In the genomic region with DNA sequence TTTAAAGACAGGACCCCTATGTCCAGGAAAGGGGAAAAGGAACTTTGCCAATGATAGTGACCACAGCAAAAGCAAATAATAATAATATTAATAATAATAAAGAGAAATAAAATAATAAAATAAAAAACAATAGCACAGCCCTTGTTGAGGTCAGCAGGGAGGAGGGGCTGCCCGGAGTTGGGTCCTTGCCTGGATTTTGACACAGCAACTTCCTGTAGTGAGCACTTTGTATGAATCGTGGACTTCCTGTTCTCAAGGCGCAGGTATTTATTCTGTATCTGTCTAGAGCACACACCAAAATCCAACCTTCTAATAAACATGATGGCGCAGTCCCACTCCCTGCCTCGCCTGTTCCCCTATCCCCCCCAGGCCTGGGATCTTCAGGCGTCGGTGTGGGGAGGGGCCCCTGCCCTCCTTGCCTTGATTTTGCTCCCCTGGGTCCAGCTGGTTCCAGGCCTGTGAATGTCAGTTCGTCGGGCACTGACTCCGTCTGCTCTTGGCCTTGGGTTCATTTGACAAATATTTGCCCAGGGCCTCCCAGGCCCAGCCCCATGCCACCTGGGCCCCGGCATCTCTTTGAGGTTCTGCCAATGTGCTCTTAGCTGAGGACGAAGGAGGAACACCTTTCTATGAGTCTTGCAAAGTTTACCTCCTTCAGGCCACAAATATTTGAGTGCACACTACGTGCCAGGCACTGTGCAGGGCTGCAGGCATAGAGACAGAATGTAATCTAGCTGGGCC, we compare ENCODE assay signal across 11 cellular contexts. TPM values are rescaled to one million over a fixed set of nuclear protein-coding genes. Genes with fewer than 3 reads are reported as not detected.
DNase-seq lines count a peak whose midpoint lies in the region; ATAC-seq, FAIRE-seq and TF ChIP-seq lines count a peak whose summit lies in the region.
"Had no signal": no experiment of that assay in that cellular context is flagged by ENCODE, and none has a peak within 500 bp of the region (broad histone marks: within the 10 kb centered on the region; RNA-seq: fewer than 3 reads in every experiment).

No MANE protein-coding gene starts in this region.

- peaks cover 49% of the 10 kb centered on the region for H3K4me1 Mint-ChIP-seq in activated T-cell treated with anti-CD3 and anti-CD28 coated beads, Interleukin-2, amount 50 U/mL, for 4 hours (ENCODE audit: low read depth)

- no peaks in the 10 kb centered on the region for H3K9me3 ChIP-seq in A549
- H3K9me3 ChIP-seq in colonic mucosa = no peaks in the 10 kb centered on the region

- no peak for FAIRE-seq in A549 (lab: Jason Lieb, UNC)

- H3K27me3 ChIP-seq in colonic mucosa = no peaks in the 10 kb centered on the region

- peaks cover 17% of the 10 kb centered on the region for H3K4me1 ChIP-seq in A549
- H3K4me1 ChIP-seq in colonic mucosa = peaks cover 20% of the 10 kb centered on the region

- no peaks in the 10 kb centered on the region for H3K27me3 Mint-ChIP-seq in activated T-cell treated with anti-CD3 and anti-CD28 coated beads, Interleukin-2, amount 50 U/mL, for 4 hours (ENCODE audit: low read depth)

- H3K4me3 ChIP-seq in A549 (no peak overlapping the region), colonic mucosa (no peak overlapping the region)

- no peaks in the 10 kb centered on the region for H3K9me3 Mint-ChIP-seq in activated T-cell treated with anti-CD3 and anti-CD28 coated beads, Interleukin-2, amount 50 U/mL, for 4 hours

- H3K9ac ChIP-seq in colonic mucosa (ENCODE audit: low read depth in 2 of 2, low read length in 2 of 2) = peak overlapping the region in 1 of 2 donors; percentile 55

- H3K27ac ChIP-seq in A549 = peak overlapping the region; percentile 13 to 44; a peak in 3 of 6 replicates
- H3K27ac ChIP-seq in colonic mucosa = peak overlapping the region; percentile 74

- peak overlapping the region; percentile 33; the same call in 1 of the 3 replicates for H3K4me2 ChIP-seq in A549

- TF ChIP-seq CTCF in A549 (IDR thresholded peaks at IDR 0.05) = no peak
- no peak for TF ChIP-seq CTCF in colonic mucosa (IDR thresholded peaks at IDR 0.05)

- no peak overlapping the region for H3K4me3 Mint-ChIP-seq in activated T-cell treated with anti-CD3 and anti-CD28 coated beads, Interleukin-2, amount 50 U/mL, for 4 hours

- CTCF ChIA-PET in A549 (lab: Yijun Ruan, JAX) = interaction anchor here (1.0 to 6.5 kb wide), 3 partner anchors 12 to 20 kb away, joined by 5 to 38 read pairs (median 18); a partner anchor contains a TSS

- POLR2A ChIA-PET in A549 (lab: Yijun Ruan, JAX) = interaction anchor here (0.9 kb wide), 1 partner anchor 12 kb away, joined by 3 read pairs; no protein-coding TSS in a partner anchor

- no peak for TF ChIP-seq EP300 in A549 (IDR thresholded peaks at IDR 0.05)

- DNase-seq in A549 (ENCODE audit: low read depth in 1 of 2, low spot score in 1 of 2) (no peak), HT-29 (ENCODE audit: low spot score) (peak; percentile 67), colonic mucosa (peak; percentile 85), mucosa of gallbladder (ENCODE audit: low spot score) (peak; percentile 56)
- no peak for DNase-seq in activated T-cell treated with anti-CD3 and anti-CD28 coated beads, Interleukin-2, amount 50 U/mL, for 4 hours
- DNase-seq: DND-41, mesenchymal stem cell, NCI-H345 had no signal

- no peak for TF ChIP-seq RAD21 in A549 (conservative IDR thresholded peaks at IDR 0.05 in 1 of 2, IDR thresholded peaks at IDR 0.05 in 1 of 2)

- peaks cover 15% of the 10 kb centered on the region for H3K36me3 ChIP-seq in colonic mucosa

- ATAC-seq in A549 = no peak
- ATAC-seq in GM18517 (IDR thresholded peaks at IDR 0.05; ENCODE audit: unreplicated experiment) = no peak
- ATAC-seq in HG03175 (IDR thresholded peaks at IDR 0.05; ENCODE audit: unreplicated experiment) = no peak
- no peak for ATAC-seq in activated T-cell treated with anti-CD3 and anti-CD28 coated beads, Interleukin-2, amount 50 U/mL, for 4 hours
- no peak for ATAC-seq in HG02759 (IDR thresholded peaks at IDR 0.05; ENCODE audit: unreplicated experiment)

- no peak for TF ChIP-seq POLR2A in A549 (IDR thresholded peaks at IDR 0.05; ENCODE audit: low read length)

- intact Hi-C loops in colonic mucosa (cut with DNase I) = no loop called here

- 67% methylated on average over 11 of the region's 13 CpGs for WGBS in A549 (ENCODE audit: missing lambda C conversion rate)

- H3K36me3 Mint-ChIP-seq in activated T-cell treated with anti-CD3 and anti-CD28 coated beads, Interleukin-2, amount 50 U/mL, for 4 hours (ENCODE audit: insufficient read depth) = peaks cover 16% of the 10 kb centered on the region

TF ChIP-seq in A549, 52 proteins besides CTCF, POLR2A, EP300 and RAD21:
- TF ChIP-seq TFCP2L1 (CRISPR knock-in tag; IDR thresholded peaks at IDR 0.05) = no peak
- no peak for TF ChIP-seq MAZ (IDR thresholded peaks at IDR 0.05; ENCODE audit: borderline replicate concordance, low read depth, low read length)
- no peak for TF ChIP-seq POLR2AphosphoS2 (conservative IDR thresholded peaks at IDR 0.05; ENCODE audit: low read length)
- no peak for TF ChIP-seq EHMT2 (IDR thresholded peaks at IDR 0.05; ENCODE audit: low read depth)
- TF ChIP-seq, protein P1, sequence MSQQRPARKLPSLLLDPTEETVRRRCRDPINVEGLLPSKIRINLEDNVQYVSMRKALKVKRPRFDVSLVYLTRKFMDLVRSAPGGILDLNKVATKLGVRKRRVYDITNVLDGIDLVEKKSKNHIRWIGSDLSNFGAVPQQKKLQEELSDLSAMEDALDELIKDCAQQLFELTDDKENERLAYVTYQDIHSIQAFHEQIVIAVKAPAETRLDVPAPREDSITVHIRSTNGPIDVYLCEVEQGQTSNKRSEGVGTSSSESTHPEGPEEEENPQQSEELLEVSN (IDR thresholded peaks at IDR 0.05; ENCODE audit: borderline replicate concordance, low read depth) = no peak
- no peak for TF ChIP-seq NPAS2 (CRISPR knock-in tag; IDR thresholded peaks at IDR 0.05; ENCODE audit: borderline replicate concordance)
- TF ChIP-seq MYC (IDR thresholded peaks at IDR 0.05; ENCODE audit: borderline replicate concordance, low read length) = no peak
- no peak for TF ChIP-seq CHD4 (IDR thresholded peaks at IDR 0.05; ENCODE audit: borderline replicate concordance)
- no peak for TF ChIP-seq RNF2 (IDR thresholded peaks at IDR 0.05; ENCODE audit: borderline replicate concordance, low read depth)
- TF ChIP-seq CHD2 (IDR thresholded peaks at IDR 0.05; ENCODE audit: low read length, partially characterized antibody) = no peak
- no peak for TF ChIP-seq HOXB13 (CRISPR knock-in tag; IDR thresholded peaks at IDR 0.05; ENCODE audit: low read depth)
- no peak for TF ChIP-seq GATA3 (IDR thresholded peaks at IDR 0.05; ENCODE audit: borderline replicate concordance)
- TF ChIP-seq ZC3H11A (IDR thresholded peaks at IDR 0.05) = no peak
- no peak for TF ChIP-seq FOXS1 (CRISPR knock-in tag; IDR thresholded peaks at IDR 0.05)
- TF ChIP-seq FOSL2 (IDR thresholded peaks at IDR 0.05) = no peak
- TF ChIP-seq FOSL2 (CRISPR knock-in tag; IDR thresholded peaks at IDR 0.05) = no peak
TF ChIP-seq in A549: peak in this region for 0.

RNA-seq across cellular contexts. Expression of a gene that starts 13.9 kb away (rescaled TPM):
- 26.6 and 32.5 TPM in 2 replicates for polyA plus RNA-seq in A549 (2011; rRNA removed)
- polyA plus RNA-seq in A549 (2012; cell fraction: cytosol; rRNA removed) = 40.1 and 46.5 TPM in 2 replicates
- polyA plus RNA-seq in A549 (2012; cell fraction: nucleus; rRNA removed) = 35.8 and 42.5 TPM in 2 replicates
- polyA plus RNA-seq in A549 (2017; fragmentation: RNase III; extraction: RNeasy Plus Mini Kit Qiagen cat#74134 plus additional on column Dnase treatment) = 21.1 to 22.8 TPM (median 21.2 TPM) in 3 replicates
- polyA minus RNA-seq in A549 (2011; rRNA and poly(A)+ RNA removed) = 15.5 and 25.4 TPM in 2 replicates
- 81.2 and 82.3 TPM in 2 replicates for total RNA-seq in HT-29 (2014; rRNA removed; shearing (Covaris generic))
- 10 to 100 TPM; 64.9 to 79.6 TPM for total RNA-seq in colonic mucosa
- total RNA-seq in mucosa of gallbladder = 129 TPM
- 10 to 100 TPM; 53.9 to 67.6 (median 59.9) TPM for total RNA-seq in activated T-cell treated with anti-CD3 and anti-CD28 coated beads, Interleukin-2, amount 50 U/mL, for 4 hours

RNA-seq across cellular contexts. Expression of a gene that starts 56.0 kb away (rescaled TPM):
- polyA plus RNA-seq in A549 (2011; rRNA removed) (18.2 and 20.2 TPM in 2 replicates), A549 (2017; fragmentation: RNase III; extraction: RNeasy Plus Mini Kit Qiagen cat#74134 plus additional on column Dnase treatment) (20.7 to 22.7 TPM (median 21.3 TPM) in 3 replicates)
- polyA plus RNA-seq in A549 (2012; cell fraction: cytosol; rRNA removed) = 9.1 and 9.9 TPM in 2 replicates
- polyA plus RNA-seq in A549 (2012; cell fraction: nucleus; rRNA removed) = 2.0 and 3.5 TPM in 2 replicates
- 5.0 and 5.8 TPM in 2 replicates for polyA minus RNA-seq in A549 (2011; rRNA and poly(A)+ RNA removed)
- 4.5 and 6.0 TPM in 2 replicates for total RNA-seq in HT-29 (2014; rRNA removed; shearing (Covaris generic))
- total RNA-seq in colonic mucosa (1 to 10 TPM; 4.8 to 5.6 TPM), mucosa of gallbladder (11.1 TPM)
- total RNA-seq in activated T-cell treated with anti-CD3 and anti-CD28 coated beads, Interleukin-2, amount 50 U/mL, for 4 hours = 1 to 10 TPM; 3.2 to 4.8 (median 3.3) TPM

RNA-seq across cellular contexts. Expression of a gene that starts 56.3 kb away (rescaled TPM):
- 4.7 and 5.6 TPM in 2 replicates for polyA plus RNA-seq in A549 (2011; rRNA removed)
- 5.9 TPM in 2 replicates for polyA plus RNA-seq in A549 (2012; cell fraction: cytosol; rRNA removed)
- 13.7 and 15.5 TPM in 2 replicates for polyA plus RNA-seq in A549 (2012; cell fraction: nucleus; rRNA removed)
- 7.4 to 8.5 TPM (median 7.9 TPM) in 3 replicates for polyA plus RNA-seq in A549 (2017; fragmentation: RNase III; extraction: RNeasy Plus Mini Kit Qiagen cat#74134 plus additional on column Dnase treatment)
- polyA minus RNA-seq in A549 (2011; rRNA and poly(A)+ RNA removed) = 15.0 and 15.8 TPM in 2 replicates
- total RNA-seq in HT-29 (2014; rRNA removed; shearing (Covaris generic)) = 20.8 and 33.4 TPM in 2 replicates
- 10 to 100 TPM in 1 of 2 donors, 1 to 10 TPM in 1; 9.7 to 27.6 TPM for total RNA-seq in colonic mucosa
- total RNA-seq in mucosa of gallbladder = 6.4 TPM
- 10 to 100 TPM; 29.0 to 33.7 (median 31.2) TPM for total RNA-seq in activated T-cell treated with anti-CD3 and anti-CD28 coated beads, Interleukin-2, amount 50 U/mL, for 4 hours

Comparison
In these comparisons a context has a peak if more than half of its experiments do, and no peak if none do; other contexts are left out.
1. DNase-seq: peak in HT-29 (single experiment), colonic mucosa (single experiment) and mucosa of gallbladder (single experiment); none in A549 (0 of 2) and activated T-cell treated with anti-CD3 and anti-CD28 coated beads, Interleukin-2, amount 50 U/mL, for 4 hours (single experiment).